1 cellular context compared by ENCODE assay signal in the genomic region with DNA sequence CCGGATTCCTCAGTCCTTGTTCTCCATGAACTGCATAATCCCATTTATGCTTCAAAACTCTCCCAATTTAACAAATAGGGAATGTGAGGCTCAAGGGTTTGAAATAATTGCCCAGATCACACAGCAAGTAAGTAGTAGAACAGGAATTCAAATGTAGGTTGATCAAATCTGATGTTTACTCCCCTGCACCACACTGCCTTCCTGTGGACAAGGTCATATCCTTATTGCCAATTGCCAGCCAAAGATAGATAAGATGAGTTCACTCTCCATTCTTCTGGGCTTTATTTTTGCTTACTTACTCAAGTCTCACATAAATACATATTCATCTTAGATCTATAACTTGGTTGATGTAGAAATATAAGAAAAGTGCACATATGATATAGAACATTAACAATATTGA.
TF ChIP-seq lines count a peak whose summit lies in the region.

No MANE protein-coding gene starts in this region.

TF ChIP-seq in H1, 55 proteins besides CTCF, POLR2A, EP300 and RAD21 (continued from another document):
- TF ChIP-seq, protein P1, sequence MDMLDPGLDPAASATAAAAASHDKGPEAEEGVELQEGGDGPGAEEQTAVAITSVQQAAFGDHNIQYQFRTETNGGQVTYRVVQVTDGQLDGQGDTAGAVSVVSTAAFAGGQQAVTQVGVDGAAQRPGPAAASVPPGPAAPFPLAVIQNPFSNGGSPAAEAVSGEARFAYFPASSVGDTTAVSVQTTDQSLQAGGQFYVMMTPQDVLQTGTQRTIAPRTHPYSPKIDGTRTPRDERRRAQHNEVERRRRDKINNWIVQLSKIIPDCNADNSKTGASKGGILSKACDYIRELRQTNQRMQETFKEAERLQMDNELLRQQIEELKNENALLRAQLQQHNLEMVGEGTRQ (IDR thresholded peaks at IDR 0.05; ENCODE audit: low read length), result no peak
- TF ChIP-seq KDM1A (IDR thresholded peaks at IDR 0.05; ENCODE audit: borderline replicate concordance, low read length) (no peak), ZNF274 (IDR thresholded peaks at IDR 0.05; ENCODE audit: borderline replicate concordance, extremely low read depth, low read length) (no peak), CHD1 (IDR thresholded peaks at IDR 0.05; ENCODE audit: low read depth, low read length) (no peak), BCL11A (IDR thresholded peaks at IDR 0.05; ENCODE audit: low read depth in 2 of 2, low read length in 2 of 2) (no peak)
- TF ChIP-seq, protein P2, sequence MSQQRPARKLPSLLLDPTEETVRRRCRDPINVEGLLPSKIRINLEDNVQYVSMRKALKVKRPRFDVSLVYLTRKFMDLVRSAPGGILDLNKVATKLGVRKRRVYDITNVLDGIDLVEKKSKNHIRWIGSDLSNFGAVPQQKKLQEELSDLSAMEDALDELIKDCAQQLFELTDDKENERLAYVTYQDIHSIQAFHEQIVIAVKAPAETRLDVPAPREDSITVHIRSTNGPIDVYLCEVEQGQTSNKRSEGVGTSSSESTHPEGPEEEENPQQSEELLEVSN (IDR thresholded peaks at IDR 0.05), result no peak
